ENCODE assay signal across 8 cellular contexts in the genomic region with DNA sequence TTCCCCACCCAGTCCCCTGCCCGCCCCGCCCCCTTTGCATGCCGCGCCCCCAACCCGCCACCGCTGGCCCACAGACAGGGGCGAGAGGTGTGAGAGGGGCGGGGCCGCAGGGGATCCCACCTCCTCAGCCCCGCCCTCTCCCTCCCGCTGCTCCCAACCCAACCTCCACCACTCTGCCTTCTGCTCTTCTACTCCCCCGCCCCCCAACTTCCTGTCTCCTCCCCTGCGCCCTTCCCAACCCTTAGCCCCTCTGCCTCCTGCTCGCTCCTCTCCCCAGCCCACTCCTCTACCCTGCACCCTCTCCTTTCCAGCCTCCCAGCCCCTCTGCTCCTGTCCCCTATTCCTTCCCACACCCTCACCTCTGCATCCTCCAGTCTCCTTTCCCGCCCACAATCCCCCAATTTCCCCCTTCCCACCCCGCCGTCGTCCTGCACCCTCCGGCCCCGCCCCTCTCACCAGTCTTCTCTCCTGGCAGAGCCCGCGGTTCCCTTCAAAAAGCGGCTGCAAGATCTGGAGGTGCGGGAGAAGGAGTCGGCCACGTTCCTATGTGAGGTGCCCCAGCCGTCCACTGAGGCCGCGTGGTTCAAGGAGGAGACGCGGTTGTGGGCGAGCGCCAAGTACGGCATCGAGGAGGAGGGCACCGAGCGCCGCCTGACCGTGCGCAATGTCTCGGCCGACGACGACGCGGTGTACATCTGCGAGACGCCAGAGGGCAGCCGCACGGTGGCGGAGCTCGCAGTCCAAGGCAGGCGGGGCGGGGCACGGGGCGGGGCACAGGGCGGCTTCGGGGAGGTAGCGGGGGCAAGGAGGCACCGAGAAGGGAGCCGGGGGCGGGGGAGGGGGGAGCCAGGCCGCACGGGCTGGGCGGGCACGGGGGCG. TPM values are rescaled to one million over a fixed set of nuclear protein-coding genes. Genes with fewer than 3 reads are reported as not detected.
DNase-seq lines count a peak whose midpoint lies in the region; ATAC-seq and TF ChIP-seq lines count a peak whose summit lies in the region.

No MANE protein-coding gene starts in this region.

- H3K4me3 Mint-ChIP-seq in T-cell: peak overlapping the region; percentile 88 to 91 (median 90)

- H3K27ac Mint-ChIP-seq in T-cell: peak overlapping the region; percentile 80 to 93

- TF ChIP-seq CTCF in GM12864 (IDR thresholded peaks at IDR 0.05; ENCODE audit: low read depth, low read length, missing control alignments): peak; percentile 57

- no peaks in the 10 kb centered on the region for H3K27me3 Mint-ChIP-seq in T-cell

- DNase-seq in GM12864 (ENCODE audit: low read depth) (peak; percentile 35), NCI-H1105 (lab: John Stamatoyannopoulos, UW) (peak; percentile 50), T-cell (peak; percentile 74 to 95 (median 88)), amniotic stem cell (lab: John Stamatoyannopoulos, UW) (peak; percentile 88), hepatic stellate cell (ENCODE audit: low spot score) (peak; percentile 91), retina (peak; percentile 88), GF-D8 (lab: John Stamatoyannopoulos, UW) (no peak)

- H3K4me1 Mint-ChIP-seq in T-cell: peaks cover 5 to 10% (median 9%) of the 10 kb centered on the region in 3 donors

- ATAC-seq in HG02678 (IDR thresholded peaks at IDR 0.05; ENCODE audit: unreplicated experiment) (peak; percentile 92), T-cell (replicated peaks in 1 of 4) (peak; percentile 88 to 95 (median 91))

- CTCF ChIA-PET in T-cell (lab: Charles Lee): interaction anchor here in 1 of 2 donors (0.7 kb wide), 1 partner anchor 104 kb away, joined by 7 read pairs; no protein-coding TSS in a partner anchor

- POLR2A ChIA-PET in T-cell (lab: Charles Lee): no interaction called here

- peak overlapping the region; percentile 23 for H3K4me3 ChIP-seq in GM12864 (ENCODE audit: low read depth, low read length)

- H3K9me3 Mint-ChIP-seq in T-cell: no peaks in the 10 kb centered on the region

- no peaks in the 10 kb centered on the region for H3K36me3 Mint-ChIP-seq in T-cell

RNA-seq across cellular contexts. Expression of gene OBSCN, which starts 5.4 kb away (rescaled TPM):
- total RNA-seq in T-cell: 100 to 1,000 TPM in 2 of 5 donors, 10 to 100 TPM in 3; 77.9 to 133 (median 81.4) TPM

RNA-seq across cellular contexts. Expression of gene IBA57, which starts 47.6 kb away (rescaled TPM):
- 10 to 100 TPM; 10.6 to 18.3 (median 12.6) TPM for total RNA-seq in T-cell
